ENCODE assay signal across 8 cellular contexts in genomic region chr17:78253946-78254672, GRCh38. TPM values are rescaled to one million over a fixed set of nuclear protein-coding genes. Genes with fewer than 3 reads are reported as not detected.
DNase-seq lines count a peak whose midpoint lies in the region; TF ChIP-seq lines count a peak whose summit lies in the region.

No MANE protein-coding gene starts in this region.

- H3K4me1 ChIP-seq in Caco-2 = peaks cover 41% of the 10 kb centered on the region
- no peaks in the 10 kb centered on the region for H3K4me1 ChIP-seq in HAP-1
- H3K4me1 ChIP-seq in rectal smooth muscle tissue (ENCODE audit: control insufficient read depth, insufficient read depth, low read length) = peaks cover 2% of the 10 kb centered on the region
- no peaks in the 10 kb centered on the region for H3K4me1 ChIP-seq in uterus

- no peaks in the 10 kb centered on the region for H3K27me3 Mint-ChIP-seq in Caco-2 (ENCODE audit: insufficient read depth, unreplicated experiment)

- TF ChIP-seq CTCF in Caco-2 (IDR thresholded peaks at IDR 0.05; ENCODE audit: insufficient read depth in 1 of 2, low read depth in 1 of 2, low read length in 1 of 2, severe bottlenecking in 1 of 2, unreplicated experiment in 1 of 2) (no peak), uterus (IDR thresholded peaks at IDR 0.05) (peak in 1 of 4 experiments; percentile 36)

- intact Hi-C loops in Caco-2 (cut with micrococcal nuclease; ENCODE audit: unreplicated experiment) = no loop called here
- intact Hi-C loops in uterus (cut with DNase I; ENCODE audit: low total_unique reads) = loop anchor here (10.0 kb wide), 1 partner anchor 171 kb away; no protein-coding TSS in a partner anchor

- H3K9me3 ChIP-seq in Caco-2 (no peaks in the 10 kb centered on the region), HAP-1 (no peaks in the 10 kb centered on the region), uterus (no peaks in the 10 kb centered on the region)

- H3K36me3 Mint-ChIP-seq in Caco-2 (ENCODE audit: insufficient read depth, unreplicated experiment) = peaks cover 6% of the 10 kb centered on the region

- no peaks in the 10 kb centered on the region for H3K9me3 Mint-ChIP-seq in Caco-2 (ENCODE audit: unreplicated experiment)

- peak overlapping the region; percentile 66 for H3K9ac ChIP-seq in rectal smooth muscle tissue (ENCODE audit: low read length)

- H3K4me1 Mint-ChIP-seq in Caco-2 (ENCODE audit: low read depth, unreplicated experiment) = peaks cover 35% of the 10 kb centered on the region

- DNase-seq in Caco-2 (peak; percentile 90 to 93), HAP-1 (ENCODE audit: low spot score in 2 of 2) (peak; percentile 81 to 92), NCI-H1694 treated with DMSO at 0.1 percent for 48 hours (lab: John Stamatoyannopoulos, UW) (peak; percentile 67), T1000 (lab: John Stamatoyannopoulos, UW) (peak; percentile 65), astrocyte of the hippocampus (ENCODE audit: low read depth, low spot score) (peak; percentile 96), hippocampal formation (lab: John Stamatoyannopoulos, UW) (peak; percentile 51 to 84), uterus (peak; percentile 73 to 84)

- CTCF ChIA-PET in Caco-2 (lab: Charles Lee) = interaction anchor here (0.6 to 1.1 kb wide), 6 partner anchors 34 to 820 kb away, joined by 3 to 7 read pairs (median 4); partner anchors contain the start of gene ENGASE

- peak overlapping the region; percentile 25 for H3K27ac Mint-ChIP-seq in Caco-2 (ENCODE audit: unreplicated experiment)

- H3K4me3 ChIP-seq in Caco-2 (ENCODE audit: low read depth, low read length) (peak overlapping the region; percentile 75), HAP-1 (peak overlapping the region; percentile 57), rectal smooth muscle tissue (ENCODE audit: low read length) (peak overlapping the region; percentile 96), uterus (peak overlapping the region; percentile 49 to 99)

- POLR2A ChIA-PET in Caco-2 (lab: Charles Lee) = interaction anchor here (0.5 to 1.6 kb wide), 3 partner anchors 60 to 954 kb away, joined by 4 to 5 read pairs (median 4); no protein-coding TSS in a partner anchor

- H3K4me3 Mint-ChIP-seq in Caco-2 (ENCODE audit: unreplicated experiment) = peak overlapping the region; percentile 63

- H3K27me3 ChIP-seq in Caco-2 (replicated peaks; ENCODE audit: control insufficient read depth, insufficient read depth, low read length) = no peaks in the 10 kb centered on the region
- no peaks in the 10 kb centered on the region for H3K27me3 ChIP-seq in HAP-1 (ENCODE audit: low read depth)
- no peaks in the 10 kb centered on the region for H3K27me3 ChIP-seq in rectal smooth muscle tissue (ENCODE audit: control insufficient read depth, insufficient read depth, low read length)
- no peaks in the 10 kb centered on the region for H3K27me3 ChIP-seq in uterus

- in situ Hi-C loops in HAP-1 (cut with MboI; ENCODE audit: low sequenced_read_pairs) = no loop called here

- peak overlapping the region; percentile 81 for H3K27ac ChIP-seq in rectal smooth muscle tissue (ENCODE audit: low read depth, low read length)
- peak overlapping the region; percentile 73 to 84 for H3K27ac ChIP-seq in uterus

- TF ChIP-seq POLR2A in uterus (IDR thresholded peaks at IDR 0.05) = peak in 1 of 2 donors; percentile 60

- H3K36me3 ChIP-seq in Caco-2 (ENCODE audit: control insufficient read depth, insufficient read depth, low read length) (no peaks in the 10 kb centered on the region), HAP-1 (replicated peaks) (no peaks in the 10 kb centered on the region), rectal smooth muscle tissue (ENCODE audit: control insufficient read depth, insufficient read depth, low read length) (no peaks in the 10 kb centered on the region), uterus (no peaks in the 10 kb centered on the region)

- TSS peak; percentile 81 for BruUV-seq in Caco-2 (replicated peaks; lab: Mats Ljungman, UMichigan)

RNA-seq across cellular contexts. Expression of gene TMEM235, which starts 22.7 kb away (rescaled TPM):
- total RNA-seq in Caco-2 (2022) (not detected in 2 replicates), uterus (not detected)

RNA-seq across cellular contexts. Expression of gene BIRC5, which starts 40.1 kb away (rescaled TPM):
- total RNA-seq in Caco-2 (2022) (82.0 and 88.8 TPM in 2 replicates), uterus (10 to 100 TPM in 2 of 4 donors, not detected in 2; 26.3 to 29.7 TPM)

Comparison
In these comparisons a context has a peak if more than half of its experiments do, and no peak if none do; other contexts are left out.
1. Peak in every context shown above with its lines: DNase-seq, H3K4me3 ChIP-seq and H3K27ac ChIP-seq.